ENCODE assay signal across 19 cellular contexts in the genomic region with DNA sequence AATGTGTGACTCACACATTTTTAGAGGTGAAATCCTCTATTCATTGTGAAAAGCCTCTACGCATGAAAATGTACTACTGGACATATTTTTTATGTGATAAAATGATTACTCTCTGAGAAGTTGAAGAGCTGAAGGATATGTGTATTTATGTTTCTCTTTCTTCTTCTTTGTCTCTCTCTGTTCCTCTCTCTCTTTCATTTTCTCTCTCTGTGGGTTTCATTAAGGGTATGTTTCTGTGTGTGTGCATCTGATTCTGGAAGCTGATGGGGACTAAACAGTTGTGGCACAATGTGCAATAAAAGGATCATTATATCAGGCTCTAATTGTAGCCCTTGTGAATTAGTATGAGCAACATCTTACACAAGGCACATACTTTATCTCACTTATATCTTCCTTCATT.
"Had no signal": no experiment of that assay in that cellular context is flagged by ENCODE, and none has a peak within 500 bp of the region (broad histone marks: within the 10 kb centered on the region; RNA-seq: fewer than 3 reads in every experiment).

No MANE protein-coding gene starts in this region.

- H3K9me3 Mint-ChIP-seq: dendritic cell treated with granulocyte-macrophage colony-stimulating factor and Interleukin-4, amounts not matched to agents 40 ng/mL and 50 ng/mL, for 4 days; immature natural killer cell; stimulated activated naive CD8-positive, alpha-beta T cell treated with anti-CD3 and anti-CD28 coated beads, Interleukin-15, Interleukin-2, amounts not matched to agents 100 ng/mL and 50 ng/mL, for 24 hours; type B pancreatic cell had no signal

- DNase-seq: activated CD4-positive, alpha-beta T cell treated with anti-CD3 and anti-CD28 coated beads, Interleukin-2, amount 50 U/mL, for 4 hours; amniotic stem cell; effector CD8-positive, alpha-beta T cell; gastrocnemius medialis; heart left ventricle; immature natural killer cell; mesenchymal stem cell; naive thymus-derived CD8-positive, alpha-beta T cell; psoas muscle; right cardiac atrium; stimulated activated CD4-positive, alpha-beta T cell treated with anti-CD3 and anti-CD28 coated beads, Interleukin-2, amount 100 ng/mL, for 48 hours; WERI-Rb-1 had no signal

- H3K4me1 ChIP-seq: gastrocnemius medialis, heart left ventricle, psoas muscle had no signal

- H3K4me3 ChIP-seq: cardiac muscle cell, gastrocnemius medialis, heart left ventricle, psoas muscle, skin epidermis had no signal

- H3K36me3 Mint-ChIP-seq: activated naive CD8-positive, alpha-beta T cell; immature natural killer cell; naive thymus-derived CD8-positive, alpha-beta T cell; type B pancreatic cell had no signal

- H3K36me3 ChIP-seq: cardiac muscle cell, gastrocnemius medialis, heart left ventricle, WERI-Rb-1 had no signal

- H3K4me1 Mint-ChIP-seq: naive thymus-derived CD8-positive, alpha-beta T cell had no signal

- H3K27ac ChIP-seq: cardiac muscle cell, gastrocnemius medialis, heart left ventricle, psoas muscle, skin epidermis, WERI-Rb-1 had no signal

- H3K9me3 ChIP-seq: gastrocnemius medialis, heart left ventricle, psoas muscle had no signal

- H3K27me3 Mint-ChIP-seq: activated naive CD8-positive, alpha-beta T cell; dendritic cell treated with granulocyte-macrophage colony-stimulating factor and Interleukin-4, amounts not matched to agents 40 ng/mL and 50 ng/mL, for 4 days; naive thymus-derived CD8-positive, alpha-beta T cell; stimulated activated naive CD8-positive, alpha-beta T cell treated with anti-CD3 and anti-CD28 coated beads, Interleukin-15, Interleukin-2, amounts not matched to agents 100 ng/mL and 50 ng/mL, for 24 hours had no signal

- H3K4me3 Mint-ChIP-seq: activated naive CD8-positive, alpha-beta T cell; dendritic cell treated with granulocyte-macrophage colony-stimulating factor and Interleukin-4, amounts not matched to agents 40 ng/mL and 50 ng/mL, for 4 days; immature natural killer cell; naive thymus-derived CD8-positive, alpha-beta T cell; stimulated activated naive CD8-positive, alpha-beta T cell treated with anti-CD3 and anti-CD28 coated beads, Interleukin-15, Interleukin-2, amounts not matched to agents 100 ng/mL and 50 ng/mL, for 24 hours; type B pancreatic cell had no signal

- H3K27ac Mint-ChIP-seq: activated naive CD8-positive, alpha-beta T cell; dendritic cell treated with granulocyte-macrophage colony-stimulating factor and Interleukin-4, amounts not matched to agents 40 ng/mL and 50 ng/mL, for 4 days; immature natural killer cell; naive thymus-derived CD8-positive, alpha-beta T cell; stimulated activated naive CD8-positive, alpha-beta T cell treated with anti-CD3 and anti-CD28 coated beads, Interleukin-15, Interleukin-2, amounts not matched to agents 100 ng/mL and 50 ng/mL, for 24 hours; type B pancreatic cell had no signal

- H3K27me3 ChIP-seq: cardiac muscle cell, gastrocnemius medialis, heart left ventricle had no signal

- ATAC-seq: esophagus mucosa; gastrocnemius medialis; heart left ventricle; naive thymus-derived CD8-positive, alpha-beta T cell; psoas muscle; right cardiac atrium had no signal
